In the genomic region with DNA sequence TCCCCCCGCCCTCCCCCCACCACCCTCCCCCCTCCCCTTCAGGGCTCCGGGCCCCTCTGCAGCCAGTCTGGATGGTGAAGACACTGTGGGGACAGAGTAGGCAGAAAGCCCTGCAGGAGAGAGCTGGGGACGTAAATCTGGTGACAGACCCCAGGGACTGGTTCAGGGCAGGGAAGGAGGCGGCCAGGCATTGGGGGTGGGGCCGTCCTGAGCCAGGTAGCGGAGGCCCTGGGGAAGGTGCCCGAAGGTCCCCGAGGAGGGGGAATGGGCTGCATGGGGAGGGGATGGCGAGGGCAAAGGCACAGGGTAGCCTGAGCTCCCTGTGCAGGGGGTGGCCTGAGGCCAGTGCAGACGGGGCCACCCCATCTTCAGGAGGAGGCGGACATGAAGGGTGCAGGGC, we compare ENCODE assay signal across 36 cellular contexts. TPM values are rescaled to one million over a fixed set of nuclear protein-coding genes. Genes with fewer than 3 reads are reported as not detected.
"Had no signal": no experiment of that assay in that cellular context is flagged by ENCODE, and none has a peak within 500 bp of the region (broad histone marks: within the 10 kb centered on the region; RNA-seq: fewer than 3 reads in every experiment).

No MANE protein-coding gene starts in this region.

- H3K27me3 Mint-ChIP-seq: activated CD4-positive, alpha-beta T cell treated with anti-CD3 and anti-CD28 coated beads, Interleukin-2, amount 10 ng/mL, durations not matched to agents 24 days and 14 days; activated naive CD4-positive, alpha-beta T cell treated with anti-CD3 and anti-CD28 coated beads, Interleukin-2, amount 50 U/mL, for 24 hours; activated naive CD8-positive, alpha-beta T cell treated with anti-CD3 and anti-CD28 coated beads, Interleukin-2, amount 10 ng/mL, durations not matched to agents 7 days and 5 days; activated T-cell treated with anti-CD3 and anti-CD28 coated beads, Interleukin-2, amount 50 U/mL, for 24 hours; central memory CD8-positive, alpha-beta T cell had no signal

- H3K27ac Mint-ChIP-seq: activated CD4-positive, alpha-beta T cell treated with anti-CD3 and anti-CD28 coated beads, Interleukin-2, amount 10 ng/mL, durations not matched to agents 24 days and 14 days; activated CD8-positive, alpha-beta T cell treated with anti-CD3 and anti-CD28 coated beads, Interleukin-2, amount 10 ng/mL, durations not matched to agents 7 days and 5 days; activated naive CD4-positive, alpha-beta T cell treated with anti-CD3 and anti-CD28 coated beads, Interleukin-2, amount 50 U/mL, for 24 hours; activated naive CD8-positive, alpha-beta T cell treated with anti-CD3 and anti-CD28 coated beads, Interleukin-2, amount 10 ng/mL, durations not matched to agents 7 days and 5 days; activated T-cell treated with anti-CD3 and anti-CD28 coated beads, Interleukin-2, amount 50 U/mL, for 24 hours; activated T-helper 2 cell treated with anti-CD3 and anti-CD28 coated beads, Interferon-gamma antibody, Interleukin-2, Interleukin-4, amounts not matched to agents 10 μg/mL and 5 μg/mL and 100 μg/mL, durations not matched to agents 14 hours and 24 hours and 36 hours had no signal

- H3K27me3 ChIP-seq: ascending aorta, cardiac muscle cell had no signal

- H3K9me3 ChIP-seq: ascending aorta, SJCRH30 had no signal

- DNase-seq: activated CD4-positive, alpha-beta T cell treated with anti-CD3 and anti-CD28 coated beads, Interleukin-2, amount 10 ng/mL, durations not matched to agents 24 days and 14 days; activated CD4-positive, alpha-beta T cell treated with anti-CD3 and anti-CD28 coated beads, Interleukin-2, amount 50 U/mL, for 4 hours; activated CD8-positive, alpha-beta T cell treated with anti-CD3 and anti-CD28 coated beads, Interleukin-2, amount 10 ng/mL, durations not matched to agents 7 days and 5 days; activated gamma-delta T cell; activated naive CD4-positive, alpha-beta T cell treated with Interleukin-2 at 50 U/mL for 16 hours; activated naive CD8-positive, alpha-beta T cell treated with anti-CD3 and anti-CD28 coated beads, Interleukin-2, amount 10 ng/mL, durations not matched to agents 7 days and 5 days; activated T-cell treated with anti-CD3 and anti-CD28 coated beads, Interleukin-2, amount 50 U/mL, for 24 hours; amygdala; NCI-H1092 treated with DMSO at 0.1 percent for 48 hours; NCI-H146; NCI-H187; NCI-H2029 treated with DMSO at 0.1 percent for 48 hours; NCI-H2107; NCI-H2171; NCI-H510A; NCI-H526; NCI-H748 treated with DMSO at 0.1 percent for 48 hours; NK-92 treated with Interleukin-12 subunit alpha and Interleukin-12 subunit beta, amount 100 ng/mL, for 24 hours; OCI-M1; SHP77; SJCRH30; SW 1271; T-helper 1 cell; T-helper 2 cell; T-helper 9 cell had no signal

- H3K4me1 Mint-ChIP-seq: activated CD4-positive, alpha-beta T cell treated with anti-CD3 and anti-CD28 coated beads, Interleukin-2, amount 10 ng/mL, durations not matched to agents 24 days and 14 days; activated naive CD4-positive, alpha-beta T cell treated with anti-CD3 and anti-CD28 coated beads, Interleukin-2, amount 50 U/mL, for 24 hours; activated naive CD8-positive, alpha-beta T cell treated with anti-CD3 and anti-CD28 coated beads, Interleukin-2, amount 10 ng/mL, durations not matched to agents 7 days and 5 days; central memory CD8-positive, alpha-beta T cell had no signal

- H3K36me3 ChIP-seq: ascending aorta, cardiac muscle cell, SJCRH30 had no signal

- H3K4me3 ChIP-seq: ascending aorta, cardiac muscle cell, SJCRH30, SK-N-MC had no signal

- ATAC-seq: activated CD8-positive, alpha-beta T cell treated with anti-CD3 and anti-CD28 coated beads, Interleukin-2, amount 10 ng/mL, durations not matched to agents 7 days and 5 days had no signal

- H3K36me3 Mint-ChIP-seq: activated naive CD4-positive, alpha-beta T cell treated with anti-CD3 and anti-CD28 coated beads, Interleukin-2, amount 50 U/mL, for 24 hours; activated naive CD8-positive, alpha-beta T cell treated with anti-CD3 and anti-CD28 coated beads, Interleukin-2, amount 10 ng/mL, durations not matched to agents 7 days and 5 days had no signal

- H3K4me1 ChIP-seq: ascending aorta, SJCRH30 had no signal

- H3K27ac ChIP-seq: ascending aorta, cardiac muscle cell, SJCRH30, SK-N-MC, VCaP had no signal

- H3K9me3 Mint-ChIP-seq: activated CD4-positive, alpha-beta T cell treated with anti-CD3 and anti-CD28 coated beads, Interleukin-2, amount 10 ng/mL, durations not matched to agents 24 days and 14 days; activated naive CD4-positive, alpha-beta T cell treated with anti-CD3 and anti-CD28 coated beads, Interleukin-2, amount 50 U/mL, for 24 hours; activated naive CD8-positive, alpha-beta T cell treated with anti-CD3 and anti-CD28 coated beads, Interleukin-2, amount 10 ng/mL, durations not matched to agents 7 days and 5 days; activated T-cell treated with anti-CD3 and anti-CD28 coated beads, Interleukin-2, amount 50 U/mL, for 24 hours; activated T-helper 2 cell treated with anti-CD3 and anti-CD28 coated beads, Interferon-gamma antibody, Interleukin-2, Interleukin-4, amounts not matched to agents 10 μg/mL and 5 μg/mL and 100 μg/mL, durations not matched to agents 14 hours and 24 hours and 36 hours; central memory CD8-positive, alpha-beta T cell had no signal

- H3K4me3 Mint-ChIP-seq: activated CD4-positive, alpha-beta T cell treated with anti-CD3 and anti-CD28 coated beads, Interleukin-2, amount 10 ng/mL, durations not matched to agents 24 days and 14 days; activated CD8-positive, alpha-beta T cell treated with anti-CD3 and anti-CD28 coated beads, Interleukin-2, amount 10 ng/mL, durations not matched to agents 7 days and 5 days; activated naive CD4-positive, alpha-beta T cell treated with anti-CD3 and anti-CD28 coated beads, Interleukin-2, amount 50 U/mL, for 24 hours; activated naive CD8-positive, alpha-beta T cell treated with anti-CD3 and anti-CD28 coated beads, Interleukin-2, amount 10 ng/mL, durations not matched to agents 7 days and 5 days; activated T-cell treated with anti-CD3 and anti-CD28 coated beads, Interleukin-2, amount 50 U/mL, for 24 hours; central memory CD8-positive, alpha-beta T cell had no signal

RNA-seq across cellular contexts. Expression of gene CACNA1H, which starts 26.3 kb away (rescaled TPM):
- total RNA-seq: RPMI7951 had no signal

RNA-seq across cellular contexts. Expression of gene C1QTNF8, which starts 30.5 kb away (rescaled TPM):
- total RNA-seq: activated CD4-positive, alpha-beta T cell treated with anti-CD3 and anti-CD28 coated beads, Interleukin-2, amount 10 ng/mL, durations not matched to agents 24 days and 14 days; activated CD8-positive, alpha-beta T cell treated with anti-CD3 and anti-CD28 coated beads, Interleukin-2, amount 10 ng/mL, durations not matched to agents 7 days and 5 days; activated naive CD8-positive, alpha-beta T cell treated with anti-CD3 and anti-CD28 coated beads, Interleukin-2, amount 10 ng/mL, durations not matched to agents 7 days and 5 days; activated T-helper 2 cell treated with anti-CD3 and anti-CD28 coated beads, Interferon-gamma antibody, Interleukin-2, Interleukin-4, amounts not matched to agents 10 μg/mL and 5 μg/mL and 100 μg/mL, durations not matched to agents 14 hours and 24 hours and 36 hours; ascending aorta; chondrocyte; M059J; RPMI7951; SJCRH30 had no signal
- polyA plus RNA-seq: adipose tissue, cardiac muscle cell had no signal

RNA-seq across cellular contexts. Expression of gene SSTR5, which starts 54.0 kb away (rescaled TPM):
- total RNA-seq: activated CD4-positive, alpha-beta T cell treated with anti-CD3 and anti-CD28 coated beads, Interleukin-2, amount 10 ng/mL, durations not matched to agents 24 days and 14 days; activated CD8-positive, alpha-beta T cell treated with anti-CD3 and anti-CD28 coated beads, Interleukin-2, amount 10 ng/mL, durations not matched to agents 7 days and 5 days; activated naive CD8-positive, alpha-beta T cell treated with anti-CD3 and anti-CD28 coated beads, Interleukin-2, amount 10 ng/mL, durations not matched to agents 7 days and 5 days; activated T-helper 2 cell treated with anti-CD3 and anti-CD28 coated beads, Interferon-gamma antibody, Interleukin-2, Interleukin-4, amounts not matched to agents 10 μg/mL and 5 μg/mL and 100 μg/mL, durations not matched to agents 14 hours and 24 hours and 36 hours; ascending aorta; cardiac muscle cell; chondrocyte; M059J; RPMI7951 had no signal
- polyA plus RNA-seq: cardiac muscle cell had no signal
